29 cellular contexts compared by ENCODE assay signal in genomic region chr10:3551761-3552160, GRCh38.
"Had no signal": no experiment of that assay in that cellular context is flagged by ENCODE, and none has a peak within 500 bp of the region (broad histone marks: within the 10 kb centered on the region; RNA-seq: fewer than 3 reads in every experiment).

No MANE protein-coding gene starts in this region.

- H3K36me3 Mint-ChIP-seq: activated naive CD4-positive, alpha-beta T cell treated with anti-CD3 and anti-CD28 coated beads, Interleukin-2, amount 50 U/mL, for 24 hours; activated naive CD8-positive, alpha-beta T cell treated with anti-CD3 and anti-CD28 coated beads, Interleukin-2, amount 10 ng/mL, durations not matched to agents 7 days and 5 days; brain had no signal

- H3K9me3 Mint-ChIP-seq: activated naive CD4-positive, alpha-beta T cell treated with anti-CD3 and anti-CD28 coated beads, Interleukin-2, amount 50 U/mL, for 24 hours; activated T-cell treated with anti-CD3 and anti-CD28 coated beads, Interleukin-2, amount 50 U/mL, for 24 hours had no signal

- H3K27me3 ChIP-seq: SJCRH30 had no signal

- H3K36me3 ChIP-seq: SJCRH30, WERI-Rb-1 had no signal

- H3K4me1 Mint-ChIP-seq: brain had no signal

- H3K4me3 ChIP-seq: SJCRH30, SK-N-MC had no signal

- H3K27me3 Mint-ChIP-seq: activated naive CD4-positive, alpha-beta T cell treated with anti-CD3 and anti-CD28 coated beads, Interleukin-2, amount 50 U/mL, for 24 hours; brain had no signal

- H3K9me3 ChIP-seq: SJCRH30 had no signal

- H3K4me3 Mint-ChIP-seq: activated CD8-positive, alpha-beta T cell treated with anti-CD3 and anti-CD28 coated beads, Interleukin-2, amount 10 ng/mL, durations not matched to agents 7 days and 5 days; activated naive CD4-positive, alpha-beta T cell treated with anti-CD3 and anti-CD28 coated beads, Interleukin-2, amount 50 U/mL, for 24 hours; activated naive CD8-positive, alpha-beta T cell treated with anti-CD3 and anti-CD28 coated beads, Interleukin-2, amount 10 ng/mL, durations not matched to agents 7 days and 5 days; activated T-cell treated with anti-CD3 and anti-CD28 coated beads, Interleukin-2, amount 50 U/mL, for 24 hours; brain had no signal

- H3K27ac Mint-ChIP-seq: activated naive CD4-positive, alpha-beta T cell treated with anti-CD3 and anti-CD28 coated beads, Interleukin-2, amount 50 U/mL, for 24 hours; activated naive CD8-positive, alpha-beta T cell treated with anti-CD3 and anti-CD28 coated beads, Interleukin-2, amount 10 ng/mL, durations not matched to agents 7 days and 5 days; activated T-cell treated with anti-CD3 and anti-CD28 coated beads, Interleukin-2, amount 50 U/mL, for 24 hours; activated T-helper 2 cell treated with anti-CD3 and anti-CD28 coated beads, Interferon-gamma antibody, Interleukin-2, Interleukin-4, amounts not matched to agents 10 μg/mL and 5 μg/mL and 100 μg/mL, durations not matched to agents 14 hours and 24 hours and 36 hours; brain had no signal

- ATAC-seq: activated CD8-positive, alpha-beta T cell treated with anti-CD3 and anti-CD28 coated beads, Interleukin-2, amount 10 ng/mL, durations not matched to agents 7 days and 5 days; Panc1 had no signal

- FAIRE-seq: bronchial epithelial cell had no signal

- H3K27ac ChIP-seq: SJCRH30, SK-N-MC, WERI-Rb-1 had no signal

- DNase-seq: activated CD4-positive, alpha-beta T cell treated with anti-CD3 and anti-CD28 coated beads for 1 hour; activated CD4-positive, alpha-beta T cell treated with anti-CD3 and anti-CD28 coated beads for 48 hours; activated CD4-positive, alpha-beta T cell treated with anti-CD3 and anti-CD28 coated beads, Interleukin-2, amount 50 U/mL, for 48 hours; activated CD4-positive, CD25-positive, alpha-beta regulatory T cell; activated CD8-positive, alpha-beta T cell treated with anti-CD3 and anti-CD28 coated beads, Interleukin-2, amount 10 ng/mL, durations not matched to agents 7 days and 5 days; activated gamma-delta T cell; activated naive CD4-positive, alpha-beta T cell treated with Interleukin-2 at 50 U/mL for 16 hours; activated naive CD8-positive, alpha-beta T cell treated with anti-CD3 and anti-CD28 coated beads, Interleukin-2, amount 10 ng/mL, durations not matched to agents 7 days and 5 days; activated T-cell treated with anti-CD3 and anti-CD28 coated beads, Interleukin-2, amount 50 U/mL, for 24 hours; caudate nucleus; cerebellar nuclear complex; MM.1S; MV-4-11; NCI-H1092; NCI-H1436 treated with DMSO at 0.1 percent for 48 hours; NCI-H1694 treated with DMSO at 0.1 percent for 48 hours; NCI-H2029; NCI-H345; NCI-H524 treated with DMSO at 0.1 percent for 48 hours; SHP77; SJCRH30; T1000; WERI-Rb-1 had no signal

- H3K4me1 ChIP-seq: SJCRH30 had no signal
